In genomic region chr1:27141266-27142003, GRCh38 we compare ENCODE assay signal across 10 cellular contexts. TPM values are rescaled to one million over a fixed set of nuclear protein-coding genes. Genes with fewer than 3 reads are reported as not detected.
A peak's percentile ranks its signal among the peaks of the same experiment; 100 is the strongest.
DNase-seq lines count a peak whose midpoint lies in the region; ATAC-seq, FAIRE-seq and TF ChIP-seq lines count a peak whose summit lies in the region.
"Had no signal": no experiment of that assay in that cellular context is flagged by ENCODE, and none has a peak within 500 bp of the region (broad histone marks: within the 10 kb centered on the region; RNA-seq: fewer than 3 reads in every experiment).

No MANE protein-coding gene starts in this region.

- POLR2A ChIA-PET in PC-3 (lab: Charles Lee; ENCODE audit: unreplicated experiment) = no interaction called here

- TF ChIP-seq CTCF in PC-3 (conservative IDR thresholded peaks at IDR 0.05; ENCODE audit: low read depth, low read length) (no peak), MM.1S (IDR thresholded peaks at IDR 0.05; ENCODE audit: low read length) (no peak)

- whole genome bisulfite sequencing in mesenchymal stem cell = 81% methylated on average over 9 of the region's 9 CpGs

- FAIRE-seq in urothelium cell line (lab: Jason Lieb, UNC) = peak; percentile 35
- FAIRE-seq: K562 had no signal

- no peaks in the 10 kb centered on the region for H3K9me2 ChIP-seq in PC-3 (replicated peaks; ENCODE audit: low read length)
- no peaks in the 10 kb centered on the region for H3K9me2 ChIP-seq in MM.1S (replicated peaks; ENCODE audit: insufficient read depth, low read length)

- H3K18ac ChIP-seq in mesenchymal stem cell (ENCODE audit: low read depth in 1 of 2, low read length in 2 of 2) = no peak overlapping the region

- H3K27me3 ChIP-seq in PC-3 (ENCODE audit: low read length) (no peaks in the 10 kb centered on the region), mesenchymal stem cell (ENCODE audit: control insufficient read depth in 1 of 2, insufficient read depth in 1 of 2, low read length in 2 of 2) (no peaks in the 10 kb centered on the region), MM.1S (replicated peaks; ENCODE audit: insufficient read depth, low read length) (no peaks in the 10 kb centered on the region)

- H3K36me3 ChIP-seq in PC-3 (ENCODE audit: low read depth, low read length) = no peaks in the 10 kb centered on the region
- peaks cover 0 to 11% of the 10 kb centered on the region in 2 experiments for H3K36me3 ChIP-seq in mesenchymal stem cell (ENCODE audit: control insufficient read depth in 1 of 2, insufficient read depth in 2 of 2, low read depth in 1 of 2, low read length in 2 of 2)
- no peaks in the 10 kb centered on the region for H3K36me3 ChIP-seq in MM.1S (replicated peaks; ENCODE audit: insufficient read depth, low read length)

- intact Hi-C loops in PC-3 (cut with micrococcal nuclease) (no loop called here), left colon (cut with DNase I, micrococcal nuclease) (no loop called here)

- peaks cover 56% of the 10 kb centered on the region for H3K79me1 ChIP-seq in mesenchymal stem cell (replicated peaks; ENCODE audit: low read length, poor library complexity, severe bottlenecking)

- no peak overlapping the region for H4K91ac ChIP-seq in mesenchymal stem cell (ENCODE audit: low read length)

- H3K4me1 Mint-ChIP-seq in activated naive CD4-positive, alpha-beta T cell treated with anti-CD3 and anti-CD28 coated beads, Interleukin-2, amount 50 U/mL, for 24 hours = peaks cover 85% of the 10 kb centered on the region

- H3K27ac Mint-ChIP-seq in activated naive CD4-positive, alpha-beta T cell treated with anti-CD3 and anti-CD28 coated beads, Interleukin-2, amount 50 U/mL, for 24 hours = peak overlapping the region; percentile 73

- H3K4me3 ChIP-seq in PC-3 (ENCODE audit: low read length) (peak overlapping the region; percentile 30; the same call in 1 of the 2 replicates), mesenchymal stem cell (ENCODE audit: insufficient read depth in 1 of 2, low read depth in 1 of 2, low read length in 2 of 2) (no peak overlapping the region), MM.1S (ENCODE audit: low read length) (no peak overlapping the region)
- H3K4me3 ChIP-seq: K562 had no signal

- H3K4me1 ChIP-seq in PC-3 (ENCODE audit: insufficient read depth, low read length) (peaks cover 85% of the 10 kb centered on the region), mesenchymal stem cell (ENCODE audit: control insufficient read depth, insufficient read depth, low read depth, low read length) (peaks cover 31% of the 10 kb centered on the region), MM.1S (ENCODE audit: low read length) (peaks cover 14% of the 10 kb centered on the region)

- H2AK5ac ChIP-seq in mesenchymal stem cell (ENCODE audit: low read length, severe bottlenecking) = no peak overlapping the region

- H3K79me2 ChIP-seq in PC-3 (ENCODE audit: low read length) = peaks cover 94% of the 10 kb centered on the region
- H3K79me2 ChIP-seq in MM.1S (ENCODE audit: low read length) = peaks cover 6% of the 10 kb centered on the region

- peak; percentile 46 for ATAC-seq in PC-3
- ATAC-seq in left colon = peak; percentile 44
- ATAC-seq in GM21576 (IDR thresholded peaks at IDR 0.05; ENCODE audit: unreplicated experiment) = no peak
- ATAC-seq: K562, T-helper 17 cell had no signal

- no peak for DNase-seq in activated naive CD4-positive, alpha-beta T cell treated with anti-CD3 and anti-CD28 coated beads, Interleukin-2, amount 50 U/mL, for 16 hours
- DNase-seq in PC-3 = peak; percentile 98
- peak; percentile 77 to 79 for DNase-seq in left colon
- DNase-seq in urothelium cell line (ENCODE audit: low spot score) = no peak
- DNase-seq in mesenchymal stem cell = no peak
- DNase-seq in MM.1S = no peak
- DNase-seq: T-helper 17 cell had no signal

- H4K20me1 ChIP-seq in PC-3 (ENCODE audit: low read length) (peaks cover 5% of the 10 kb centered on the region; the same call in 1 of the 2 replicates), MM.1S (ENCODE audit: insufficient read depth, low read length) (no peaks in the 10 kb centered on the region)

- H3K9me3 Mint-ChIP-seq in activated naive CD4-positive, alpha-beta T cell treated with anti-CD3 and anti-CD28 coated beads, Interleukin-2, amount 50 U/mL, for 24 hours = no peaks in the 10 kb centered on the region

- no peaks in the 10 kb centered on the region for H3K27me3 Mint-ChIP-seq in activated naive CD4-positive, alpha-beta T cell treated with anti-CD3 and anti-CD28 coated beads, Interleukin-2, amount 50 U/mL, for 24 hours
- H3K27me3 Mint-ChIP-seq: T-helper 17 cell had no signal

- H2AFZ ChIP-seq in PC-3 (ENCODE audit: low read length) (no peak overlapping the region), mesenchymal stem cell (ENCODE audit: low read depth, low read length) (no peak overlapping the region), MM.1S (ENCODE audit: low read length) (no peak overlapping the region)

- H3K27ac ChIP-seq in PC-3 (ENCODE audit: low read length) (peak overlapping the region; percentile 85), mesenchymal stem cell (ENCODE audit: low read length, poor library complexity, severe bottlenecking) (no peak overlapping the region), MM.1S (ENCODE audit: low read length) (no peak overlapping the region)

- no peak overlapping the region for H2BK120ac ChIP-seq in mesenchymal stem cell (ENCODE audit: low read depth, low read length)

- CTCF ChIA-PET in PC-3 (lab: Charles Lee) = no interaction called here

- H2BK5ac ChIP-seq in mesenchymal stem cell (ENCODE audit: low read depth, low read length, poor library complexity, severe bottlenecking) = no peak overlapping the region

- no peak overlapping the region for H3K23ac ChIP-seq in mesenchymal stem cell (ENCODE audit: low read length in 2 of 2)

- BruUV-seq in PC-3 (replicated peaks; lab: Mats Ljungman, UMichigan) = no TSS peak

- no peaks in the 10 kb centered on the region for H3K9me3 ChIP-seq in PC-3 (ENCODE audit: low read length)
- no peaks in the 10 kb centered on the region for H3K9me3 ChIP-seq in mesenchymal stem cell (ENCODE audit: control insufficient read depth, low read length)
- H3K9me3 ChIP-seq in MM.1S (replicated peaks; ENCODE audit: insufficient read depth, low read length) = no peaks in the 10 kb centered on the region

- H3F3A ChIP-seq in PC-3 (ENCODE audit: low read length, unreplicated experiment) = peaks cover 18% of the 10 kb centered on the region
- no peaks in the 10 kb centered on the region for H3F3A ChIP-seq in MM.1S (ENCODE audit: insufficient read depth, low read length)

- peak overlapping the region; percentile 72 for H3K4me2 ChIP-seq in PC-3 (ENCODE audit: low read length)
- H3K4me2 ChIP-seq in mesenchymal stem cell (ENCODE audit: low read length, poor library complexity, severe bottlenecking) = no peak overlapping the region
- no peak overlapping the region for H3K4me2 ChIP-seq in MM.1S (ENCODE audit: low read depth, low read length)

- H2BK12ac ChIP-seq in mesenchymal stem cell (ENCODE audit: low read length in 2 of 2) = no peak overlapping the region

- peaks cover 5% of the 10 kb centered on the region for H3K36me3 Mint-ChIP-seq in activated naive CD4-positive, alpha-beta T cell treated with anti-CD3 and anti-CD28 coated beads, Interleukin-2, amount 50 U/mL, for 24 hours

- H3K4me3 Mint-ChIP-seq in activated naive CD4-positive, alpha-beta T cell treated with anti-CD3 and anti-CD28 coated beads, Interleukin-2, amount 50 U/mL, for 24 hours = no peak overlapping the region
- H3K4me3 Mint-ChIP-seq: T-helper 17 cell had no signal

- H2BK15ac ChIP-seq in mesenchymal stem cell (ENCODE audit: low read depth, poor library complexity, severe bottlenecking) = no peak overlapping the region

- H3K9ac ChIP-seq in PC-3 (ENCODE audit: low read length) (peak overlapping the region; percentile 17; the same call in 1 of the 2 replicates), mesenchymal stem cell (ENCODE audit: low read length) (no peak overlapping the region), MM.1S (ENCODE audit: low read length) (no peak overlapping the region)

- H3K4ac ChIP-seq in mesenchymal stem cell (ENCODE audit: low read depth in 1 of 2, low read length in 2 of 2) = no peak overlapping the region

- peak overlapping the region in 1 of 2 experiments; percentile 30 for H3K14ac ChIP-seq in mesenchymal stem cell (ENCODE audit: low read length in 2 of 2)

- no peak overlapping the region for H4K8ac ChIP-seq in mesenchymal stem cell (ENCODE audit: low read length)

RNA-seq across cellular contexts. Expression of gene SLC9A1, which starts 13.5 kb away (rescaled TPM):
- total RNA-seq in PC-3 (2014; rRNA removed) (25.2 and 26.4 TPM in 2 replicates), left colon (100 to 1,000 TPM; 122 to 131 TPM)
- polyA plus RNA-seq in mesenchymal stem cell (2013, experiment 1 of 2) = 37.0 TPM
- 36.1 TPM for polyA plus RNA-seq in mesenchymal stem cell (2013, experiment 2 of 2)

Comparison
In these comparisons a context has a peak if more than half of its experiments do, and no peak if none do; other contexts are left out.
1. DNase-seq: peak in PC-3 (single experiment) and left colon (2 of 2); none in activated naive CD4-positive, alpha-beta T cell treated with anti-CD3 and anti-CD28 coated beads, Interleukin-2, amount 50 U/mL, for 16 hours (single experiment), urothelium cell line (single experiment), mesenchymal stem cell (single experiment) and MM.1S (single experiment).